10 cellular contexts compared by ENCODE assay signal in genomic region chr6:112439010-112439409, GRCh38.
"Had no signal": no experiment of that assay in that cellular context is flagged by ENCODE, and none has a peak within 500 bp of the region (broad histone marks: within the 10 kb centered on the region; RNA-seq: fewer than 3 reads in every experiment).

No MANE protein-coding gene starts in this region.

- H3K27ac ChIP-seq: SJCRH30, skin epidermis, tibial artery, WERI-Rb-1 had no signal

- ATAC-seq: activated CD4-positive, alpha-beta T cell treated with anti-CD3 and anti-CD28 coated beads for 36 hours; left colon had no signal

- H3K27ac Mint-ChIP-seq: activated CD4-positive, alpha-beta T cell treated with anti-CD3 and anti-CD28 coated beads for 36 hours; activated naive CD4-positive, alpha-beta T cell treated with anti-CD3 and anti-CD28 coated beads for 36 hours; memory B cell; nephron progenitor cell had no signal

- DNase-seq: activated CD4-positive, alpha-beta T cell treated with anti-CD3 and anti-CD28 coated beads for 36 hours; activated naive CD4-positive, alpha-beta T cell treated with anti-CD3 and anti-CD28 coated beads for 36 hours; dermis blood vessel endothelial cell; left colon; nephron progenitor cell; SJCRH30; tibial artery; WERI-Rb-1 had no signal

- H3K27me3 ChIP-seq: SJCRH30, tibial artery had no signal

- H3K36me3 ChIP-seq: SJCRH30, tibial artery, WERI-Rb-1 had no signal

- H3K9me3 Mint-ChIP-seq: activated naive CD4-positive, alpha-beta T cell treated with anti-CD3 and anti-CD28 coated beads for 36 hours; memory B cell; nephron progenitor cell had no signal

- H3K9me3 ChIP-seq: tibial artery had no signal

- H3K27me3 Mint-ChIP-seq: memory B cell had no signal

- H3K4me3 ChIP-seq: SJCRH30, skin epidermis, tibial artery had no signal

- H3K36me3 Mint-ChIP-seq: memory B cell had no signal

- H3K4me3 Mint-ChIP-seq: activated CD4-positive, alpha-beta T cell treated with anti-CD3 and anti-CD28 coated beads for 36 hours; activated naive CD4-positive, alpha-beta T cell treated with anti-CD3 and anti-CD28 coated beads for 36 hours; memory B cell; nephron progenitor cell had no signal

- H3K4me1 Mint-ChIP-seq: activated CD4-positive, alpha-beta T cell treated with anti-CD3 and anti-CD28 coated beads for 36 hours; memory B cell had no signal
